ENCODE assay signal across 20 cellular contexts in the genomic region with DNA sequence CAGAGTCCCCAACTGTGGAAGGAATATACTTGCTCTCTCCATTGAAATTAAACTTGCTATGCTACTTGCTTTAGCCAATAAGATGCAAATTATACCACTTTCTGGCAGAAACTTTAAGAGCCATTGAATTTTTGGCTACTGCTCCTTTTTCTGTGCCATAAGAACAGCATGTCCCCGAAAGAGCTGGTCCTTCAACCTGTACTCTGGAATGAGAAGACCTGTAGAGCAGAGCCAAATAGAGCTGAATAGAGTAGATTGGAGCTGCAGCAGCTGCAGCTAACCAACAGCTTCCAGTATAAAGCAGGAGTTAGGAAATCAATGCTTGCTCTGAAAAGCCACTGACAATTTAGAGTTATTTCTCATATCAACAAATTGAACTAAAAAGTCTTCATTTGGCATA.
DNase-seq lines count a peak whose midpoint lies in the region; ATAC-seq and TF ChIP-seq lines count a peak whose summit lies in the region.
"Had no signal": no experiment of that assay in that cellular context is flagged by ENCODE, and none has a peak within 500 bp of the region (broad histone marks: within the 10 kb centered on the region; RNA-seq: fewer than 3 reads in every experiment).

No MANE protein-coding gene starts in this region.

- H3K9me3 ChIP-seq in left lung, result peaks cover 0 to 16% of the 10 kb centered on the region in 2 donors
- H3K9me3 ChIP-seq in thoracic aorta, result no peaks in the 10 kb centered on the region
- peaks cover 0 to 22% (median 9%) of the 10 kb centered on the region in 4 donors for H3K9me3 ChIP-seq in stomach

- H3K4me3 Mint-ChIP-seq in naive thymus-derived CD8-positive, alpha-beta T cell, result no peak overlapping the region
- H3K4me3 Mint-ChIP-seq: CD14-positive monocyte, GM23338 had no signal

- H3K4me3 ChIP-seq in left lung (no peak overlapping the region), thoracic aorta (no peak overlapping the region), stomach (no peak overlapping the region)
- H3K4me3 ChIP-seq: GM23338, PC-9 had no signal

- H3K4me1 ChIP-seq in left lung (no peaks in the 10 kb centered on the region), thoracic aorta (ENCODE audit: control insufficient read depth in 1 of 2, low read depth in 2 of 2) (peaks cover 10 to 62% of the 10 kb centered on the region in 2 donors), stomach (peaks cover 0 to 27% (median 2%) of the 10 kb centered on the region in 4 donors)

- TF ChIP-seq CTCF in left lung (IDR thresholded peaks at IDR 0.05) (no peak), thoracic aorta (IDR thresholded peaks at IDR 0.05) (no peak), stomach (IDR thresholded peaks at IDR 0.05) (no peak)

- H3K27ac ChIP-seq in left lung, result no peak overlapping the region
- peak overlapping the region; percentile 58 to 62 for H3K27ac ChIP-seq in thoracic aorta
- no peak overlapping the region for H3K27ac ChIP-seq in stomach
- H3K27ac ChIP-seq: 22Rv1, PC-9, RWPE1 had no signal

- H3K27me3 Mint-ChIP-seq in naive thymus-derived CD8-positive, alpha-beta T cell, result no peaks in the 10 kb centered on the region

- no peak for TF ChIP-seq POLR2A in stomach (IDR thresholded peaks at IDR 0.05)

- POLR2A ChIA-PET in naive thymus-derived CD8-positive, alpha-beta T cell (lab: Charles Lee), result no interaction called here

- H3K27me3 ChIP-seq in left lung (no peaks in the 10 kb centered on the region), thoracic aorta (replicated peaks; ENCODE audit: insufficient read depth) (no peaks in the 10 kb centered on the region), stomach (no peaks in the 10 kb centered on the region)

- peaks cover 0 to 16% (median 10%) of the 10 kb centered on the region in 3 donors for H3K36me3 Mint-ChIP-seq in naive thymus-derived CD8-positive, alpha-beta T cell
- H3K36me3 Mint-ChIP-seq: CD14-positive monocyte had no signal

- H3K36me3 ChIP-seq in left lung, result no peaks in the 10 kb centered on the region
- H3K36me3 ChIP-seq in thoracic aorta, result no peaks in the 10 kb centered on the region
- no peaks in the 10 kb centered on the region for H3K36me3 ChIP-seq in stomach

- intact Hi-C loops in left lung (cut with DNase I), result no loop called here
- intact Hi-C loops in stomach (cut with DNase I; ENCODE audit: low total_unique reads), result no loop called here

- DNase-seq in NCI-H748 (lab: John Stamatoyannopoulos, UW; ENCODE audit: unreplicated experiment) (peak; percentile 42), NCI-H748 treated with DMSO at 0.1 percent for 48 hours (lab: John Stamatoyannopoulos, UW) (no peak), NCI-H446 treated with DMSO at 0.1 percent for 48 hours (lab: John Stamatoyannopoulos, UW) (peak; percentile 60), left lung (no peak), thoracic aorta (ENCODE audit: low spot score) (no peak), stomach (no peak)
- DNase-seq in naive thymus-derived CD8-positive, alpha-beta T cell, result no peak
- DNase-seq: AML-193, DMS79, HCEC 1CT, MM.1S, NCI-H1092, NCI-H1436 treated with DMSO at 0.1 percent for 48 hours, NCI-H82, PC-9 had no signal

- no peak overlapping the region for H3K27ac Mint-ChIP-seq in naive thymus-derived CD8-positive, alpha-beta T cell
- H3K27ac Mint-ChIP-seq: CD14-positive monocyte, GM23338 had no signal

- peaks cover 0 to 1% (median 0%) of the 10 kb centered on the region in 4 donors for H3K4me1 Mint-ChIP-seq in naive thymus-derived CD8-positive, alpha-beta T cell
- H3K4me1 Mint-ChIP-seq: CD14-positive monocyte, GM23338 had no signal

- ATAC-seq in left lung (peak; percentile 83), thoracic aorta (ENCODE audit: insufficient number of reproducible peaks, low FRiP score, low read depth) (no peak), HG03039 (IDR thresholded peaks at IDR 0.05; ENCODE audit: unreplicated experiment) (no peak)
- no peak for ATAC-seq in naive thymus-derived CD8-positive, alpha-beta T cell
- ATAC-seq: GM23338 had no signal

- peaks cover 8 to 18% (median 13%) of the 10 kb centered on the region in 9 donors for H3K9me3 Mint-ChIP-seq in naive thymus-derived CD8-positive, alpha-beta T cell
- H3K9me3 Mint-ChIP-seq: GM23338 had no signal

- TF ChIP-seq EP300 in stomach (IDR thresholded peaks at IDR 0.05), result no peak

- WGBS in stomach, 5 donors, result 29 to 69% (median 53%) methylated on average over 1 of the region's 1 CpG

Comparison
In these comparisons a context has a peak if more than half of its experiments do, and no peak if none do; other contexts are left out.
1. DNase-seq: peak in NCI-H748 (single experiment) and NCI-H446 treated with DMSO at 0.1 percent for 48 hours (single experiment); none in NCI-H748 treated with DMSO at 0.1 percent for 48 hours (single experiment), left lung (0 of 2), thoracic aorta (single experiment), stomach (single experiment) and naive thymus-derived CD8-positive, alpha-beta T cell (0 of 10).
2. H3K27ac ChIP-seq: peak in thoracic aorta (2 of 2); none in left lung (0 of 2) and stomach (0 of 5).